Comparison of ENCODE assay signal across 27 cellular contexts in the genomic region with DNA sequence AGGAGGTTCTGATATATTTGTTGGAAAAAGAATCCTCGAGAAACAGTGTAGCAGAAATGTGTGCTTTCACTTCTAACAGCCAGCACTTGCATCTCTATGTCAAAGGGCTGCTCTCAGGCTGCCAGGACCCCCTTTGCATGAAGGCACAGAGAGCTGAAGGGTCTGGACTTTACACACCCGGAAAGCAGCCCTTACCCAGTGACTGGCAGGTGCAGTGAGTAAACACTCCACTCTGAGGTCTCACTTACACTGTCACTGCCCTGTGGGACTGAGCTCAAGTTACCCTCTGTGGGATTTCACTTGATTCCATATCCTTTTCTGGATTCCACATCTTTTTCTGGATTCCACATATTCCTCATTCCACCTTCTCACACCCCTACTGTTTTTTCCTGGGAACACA. TPM values are rescaled to one million over a fixed set of nuclear protein-coding genes. Genes with fewer than 3 reads are reported as not detected.
DNase-seq lines count a peak whose midpoint lies in the region; ATAC-seq and TF ChIP-seq lines count a peak whose summit lies in the region.
"Had no signal": no experiment of that assay in that cellular context is flagged by ENCODE, and none has a peak within 500 bp of the region (broad histone marks: within the 10 kb centered on the region; RNA-seq: fewer than 3 reads in every experiment).

No MANE protein-coding gene starts in this region.

- no peaks in the 10 kb centered on the region for H3K27me3 ChIP-seq in endodermal cell (ENCODE audit: control insufficient read depth, insufficient read depth, low read length, poor library complexity, severe bottlenecking)
- H3K27me3 ChIP-seq: dorsolateral prefrontal cortex, heart right ventricle, MG63 had no signal

- peaks cover under 1% of the 10 kb centered on the region for H3K4me1 ChIP-seq in endodermal cell (ENCODE audit: control insufficient read depth, insufficient read depth, low read length)

- H3K27me3 Mint-ChIP-seq in activated naive CD4-positive, alpha-beta T cell treated with anti-CD3 and anti-CD28 coated beads, Interleukin-2, amount 10 ng/mL, durations not matched to agents 7 days and 5 days, result peaks cover 17% of the 10 kb centered on the region
- no peaks in the 10 kb centered on the region for H3K27me3 Mint-ChIP-seq in endodermal cell (ENCODE audit: insufficient read depth)

- H3K27ac ChIP-seq in endodermal cell (ENCODE audit: low read depth, low read length), result no peak overlapping the region
- H3K27ac ChIP-seq: dorsolateral prefrontal cortex, epithelial cell of prostate, heart right ventricle, left ventricle myocardium inferior, SK-N-MC had no signal

- H3K27ac Mint-ChIP-seq in activated naive CD4-positive, alpha-beta T cell treated with anti-CD3 and anti-CD28 coated beads, Interleukin-2, amount 10 ng/mL, durations not matched to agents 7 days and 5 days, result peak overlapping the region; percentile 89
- H3K27ac Mint-ChIP-seq in activated naive CD4-positive, alpha-beta T cell treated with anti-CD3 and anti-CD28 coated beads, Interleukin-2, amount 50 U/mL, for 72 hours, result peak overlapping the region in 1 of 2 donors; percentile 26
- no peak overlapping the region for H3K27ac Mint-ChIP-seq in endodermal cell
- H3K27ac Mint-ChIP-seq: activated naive CD8-positive, alpha-beta T cell; progenitor cell of endocrine pancreas had no signal

- WGBS in endodermal cell (ENCODE audit: insufficient coverage in 1 of 2, insufficient read length in 1 of 2), 2 experiments, result 92 to 100% methylated on average over 1 to 2 of the region's 2 CpGs

- no peaks in the 10 kb centered on the region for H3K9me3 ChIP-seq in endodermal cell (ENCODE audit: control insufficient read depth, low read length)
- H3K9me3 ChIP-seq: heart right ventricle, left ventricle myocardium inferior, MG63 had no signal

- H3K4me1 Mint-ChIP-seq in activated naive CD4-positive, alpha-beta T cell treated with anti-CD3 and anti-CD28 coated beads, Interleukin-2, amount 10 ng/mL, durations not matched to agents 7 days and 5 days, result peaks cover 39% of the 10 kb centered on the region
- H3K4me1 Mint-ChIP-seq in endodermal cell, result peaks cover 12% of the 10 kb centered on the region

- no peak overlapping the region for H3K4me3 ChIP-seq in endodermal cell (ENCODE audit: low read length)
- H3K4me3 ChIP-seq: dorsolateral prefrontal cortex, heart right ventricle, K562, left ventricle myocardium inferior, MG63, SK-N-MC had no signal

- H3K9ac ChIP-seq in endodermal cell (ENCODE audit: extremely low read depth, low read length, poor library complexity, severe bottlenecking), result no peak overlapping the region

- ATAC-seq in activated naive CD4-positive, alpha-beta T cell treated with anti-CD3 and anti-CD28 coated beads, Interleukin-2, amount 50 U/mL, for 72 hours, result no peak
- ATAC-seq in left lobe of liver, result no peak
- ATAC-seq in HG03469 (IDR thresholded peaks at IDR 0.05; ENCODE audit: unreplicated experiment), result no peak
- ATAC-seq: heart right ventricle, K562 had no signal

- no peaks in the 10 kb centered on the region for H3K9me3 Mint-ChIP-seq in activated naive CD4-positive, alpha-beta T cell treated with anti-CD3 and anti-CD28 coated beads, Interleukin-2, amount 10 ng/mL, durations not matched to agents 7 days and 5 days
- no peaks in the 10 kb centered on the region for H3K9me3 Mint-ChIP-seq in activated naive CD4-positive, alpha-beta T cell treated with anti-CD3 and anti-CD28 coated beads, Interleukin-2, amount 50 U/mL, for 72 hours
- H3K9me3 Mint-ChIP-seq in endodermal cell, result peaks cover 2% of the 10 kb centered on the region
- H3K9me3 Mint-ChIP-seq: central memory CD8-positive, alpha-beta T cell had no signal

- no peak overlapping the region for H3K4me3 Mint-ChIP-seq in activated naive CD4-positive, alpha-beta T cell treated with anti-CD3 and anti-CD28 coated beads, Interleukin-2, amount 10 ng/mL, durations not matched to agents 7 days and 5 days
- H3K4me3 Mint-ChIP-seq in endodermal cell, result no peak overlapping the region
- H3K4me3 Mint-ChIP-seq: activated naive CD8-positive, alpha-beta T cell; CD14-positive monocyte; central memory CD8-positive, alpha-beta T cell had no signal

- DNase-seq in activated naive CD4-positive, alpha-beta T cell treated with anti-CD3 and anti-CD28 coated beads, Interleukin-2, amount 10 ng/mL, durations not matched to agents 7 days and 5 days, result no peak
- DNase-seq in activated naive CD4-positive, alpha-beta T cell treated with anti-CD3 and anti-CD28 coated beads, Interleukin-2, amount 50 U/mL, for 72 hours (ENCODE audit: low spot score in 2 of 2), result no peak
- DNase-seq in NCI-H69 (lab: John Stamatoyannopoulos, UW), result peak; percentile 11
- peak; percentile 36 for DNase-seq in left lobe of liver (ENCODE audit: low spot score)
- no peak for DNase-seq in GM03348 (ENCODE audit: low spot score)
- no peak for DNase-seq in ureter (ENCODE audit: low spot score)
- DNase-seq in endodermal cell, result no peak
- DNase-seq: activated CD4-positive, CD25-positive, alpha-beta regulatory T cell; activated CD8-positive, alpha-beta memory T cell treated with anti-CD3 and anti-CD28 coated beads for 24 hours; DND-41; dorsolateral prefrontal cortex; heart right ventricle; left ventricle myocardium inferior; MG63; midbrain; NCI-H1694; NCI-H345; RPMI8226; T-helper 9 cell had no signal

- peaks cover 12% of the 10 kb centered on the region for H3K36me3 Mint-ChIP-seq in activated naive CD4-positive, alpha-beta T cell treated with anti-CD3 and anti-CD28 coated beads, Interleukin-2, amount 10 ng/mL, durations not matched to agents 7 days and 5 days
- H3K36me3 Mint-ChIP-seq in activated naive CD4-positive, alpha-beta T cell treated with anti-CD3 and anti-CD28 coated beads, Interleukin-2, amount 50 U/mL, for 72 hours, result no peaks in the 10 kb centered on the region
- H3K36me3 Mint-ChIP-seq in endodermal cell (ENCODE audit: low read depth), result no peaks in the 10 kb centered on the region
- H3K36me3 Mint-ChIP-seq: CD14-positive monocyte had no signal

- no peak for TF ChIP-seq CTCF in endodermal cell (conservative IDR thresholded peaks at IDR 0.05)

- no peaks in the 10 kb centered on the region for H3K36me3 ChIP-seq in endodermal cell (ENCODE audit: control insufficient read depth, insufficient read depth, low read length)
- H3K36me3 ChIP-seq: heart right ventricle, left ventricle myocardium inferior, MG63 had no signal

- CTCF ChIA-PET in activated naive CD4-positive, alpha-beta T cell treated with anti-CD3 and anti-CD28 coated beads, Interleukin-2, amount 10 ng/mL, durations not matched to agents 7 days and 5 days (lab: Charles Lee), result no interaction called here

RNA-seq across cellular contexts. Expression of a gene that starts 40.8 kb away (rescaled TPM):
- 10 to 100 TPM; 28.1 to 33.1 TPM for total RNA-seq in activated naive CD4-positive, alpha-beta T cell treated with anti-CD3 and anti-CD28 coated beads, Interleukin-2, amount 50 U/mL, for 72 hours
- total RNA-seq in left lobe of liver (37.6 TPM), ureter (38.1 TPM), endodermal cell (10 to 100 TPM; 40.7 to 41.4 TPM)
- 17.7 TPM for polyA plus RNA-seq in endodermal cell (2013, experiment 1 of 2)
- 18.3 TPM for polyA plus RNA-seq in endodermal cell (2013, experiment 2 of 2)

Comparison
In these comparisons a context has a peak if more than half of its experiments do, and no peak if none do; other contexts are left out.
1. DNase-seq: peak in NCI-H69 (single experiment) and left lobe of liver (single experiment); none in activated naive CD4-positive, alpha-beta T cell treated with anti-CD3 and anti-CD28 coated beads, Interleukin-2, amount 10 ng/mL, durations not matched to agents 7 days and 5 days (single experiment), activated naive CD4-positive, alpha-beta T cell treated with anti-CD3 and anti-CD28 coated beads, Interleukin-2, amount 50 U/mL, for 72 hours (0 of 2), GM03348 (single experiment), ureter (single experiment) and endodermal cell (single experiment).